Comparison of ENCODE assay signal across 1 cellular context in genomic region chr17:59796785-59797205, GRCh38.
TF ChIP-seq lines count a peak whose summit lies in the region.

No MANE protein-coding gene starts in this region.

TF ChIP-seq in HepG2, 621 proteins besides CTCF, POLR2A, EP300 and RAD21 (continued from another document):
- TF ChIP-seq ZNF770 (CRISPR knock-in tag; IDR thresholded peaks at IDR 0.05) (no peak), FOXO1 (CRISPR knock-in tag; IDR thresholded peaks at IDR 0.05) (no peak), ZNF713 (CRISPR knock-in tag; IDR thresholded peaks at IDR 0.05) (no peak), THAP9 (CRISPR knock-in tag; IDR thresholded peaks at IDR 0.05; ENCODE audit: borderline replicate concordance) (no peak), ZSCAN5A (CRISPR knock-in tag; IDR thresholded peaks at IDR 0.05; ENCODE audit: borderline replicate concordance) (no peak), GMEB2 (CRISPR knock-in tag; IDR thresholded peaks at IDR 0.05; ENCODE audit: low read depth) (no peak), ZNF580 (CRISPR knock-in tag; IDR thresholded peaks at IDR 0.05; ENCODE audit: borderline replicate concordance, low read depth) (no peak)
